ENCODE assay signal across 35 cellular contexts in the genomic region with DNA sequence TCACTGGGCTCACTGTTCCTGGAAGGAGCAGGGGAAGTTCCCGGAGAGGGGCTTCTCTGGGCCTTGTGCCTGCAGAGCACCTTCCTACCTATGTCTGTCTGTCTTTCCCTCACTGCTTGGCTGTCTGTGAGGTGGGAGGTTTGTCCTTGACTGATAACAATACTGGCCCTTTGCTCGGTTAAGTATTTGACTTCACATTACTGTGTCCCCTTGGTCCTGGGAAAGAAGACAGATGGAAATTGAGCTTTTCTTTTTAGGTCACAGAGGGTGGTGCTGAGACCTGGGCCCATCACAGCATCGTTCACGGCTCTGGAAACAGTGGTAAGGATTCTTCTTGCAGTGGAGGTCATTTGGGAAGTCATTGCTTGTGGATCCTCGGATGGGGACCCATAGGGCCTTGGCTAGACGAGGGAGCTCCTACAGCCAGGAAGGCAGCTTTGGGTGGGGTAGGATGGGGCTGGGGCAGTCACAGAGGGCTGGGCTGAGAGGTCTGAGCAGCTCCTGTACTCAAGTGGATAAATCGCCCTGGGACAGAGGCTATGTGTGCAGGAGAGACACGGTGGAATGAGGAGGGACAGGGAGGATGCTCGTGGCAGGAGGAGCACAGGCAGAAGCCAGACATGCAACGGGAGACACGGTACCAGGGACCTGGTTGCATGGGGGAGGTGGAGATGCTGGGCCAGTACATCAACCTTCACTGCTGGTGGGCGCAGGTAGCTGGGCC.
"Had no signal": no experiment of that assay in that cellular context is flagged by ENCODE, and none has a peak within 500 bp of the region (broad histone marks: within the 10 kb centered on the region; RNA-seq: fewer than 3 reads in every experiment).

No MANE protein-coding gene starts in this region.

- H3K9ac ChIP-seq: KMS-11 had no signal

- H3K36me3 ChIP-seq: MG63 had no signal

- H3K9me3 ChIP-seq: MG63 had no signal

- H3K27ac ChIP-seq: KMS-11 had no signal

- H3K4me3 ChIP-seq: MG63 had no signal

- DNase-seq: Karpas-422, Kasumi-1, KBM-7, KG1, MG63, MM.1S, MV-4-11, NCI-H1048, NCI-H1092, NCI-H1092 treated with DMSO at 0.1 percent for 48 hours, NCI-H1105, NCI-H1105 treated with DMSO at 0.1 percent for 48 hours, NCI-H1417, NCI-H1417 treated with DMSO at 0.1 percent for 48 hours, NCI-H1436, NCI-H1436 treated with DMSO at 0.1 percent for 48 hours, NCI-H146, NCI-H1694, NCI-H1694 treated with DMSO at 0.1 percent for 48 hours, NCI-H187, NCI-H187 treated with DMSO at 0.1 percent for 48 hours, NCI-H1930, NCI-H2029, NCI-H2029 treated with DMSO at 0.1 percent for 48 hours, NCI-H2081, NCI-H2081 treated with DMSO at 0.1 percent for 48 hours, NCI-H2107, NCI-H2171, NCI-H2171 treated with DMSO at 0.1 percent for 48 hours, NCI-H2227 treated with DMSO at 0.1 percent for 48 hours, NCI-H226, NCI-H345, NCI-H446, NCI-H446 treated with DMSO at 0.1 percent for 48 hours had no signal

- H3K4me2 ChIP-seq: KMS-11 had no signal

- H3K27me3 ChIP-seq: MG63 had no signal
